In the genomic region with DNA sequence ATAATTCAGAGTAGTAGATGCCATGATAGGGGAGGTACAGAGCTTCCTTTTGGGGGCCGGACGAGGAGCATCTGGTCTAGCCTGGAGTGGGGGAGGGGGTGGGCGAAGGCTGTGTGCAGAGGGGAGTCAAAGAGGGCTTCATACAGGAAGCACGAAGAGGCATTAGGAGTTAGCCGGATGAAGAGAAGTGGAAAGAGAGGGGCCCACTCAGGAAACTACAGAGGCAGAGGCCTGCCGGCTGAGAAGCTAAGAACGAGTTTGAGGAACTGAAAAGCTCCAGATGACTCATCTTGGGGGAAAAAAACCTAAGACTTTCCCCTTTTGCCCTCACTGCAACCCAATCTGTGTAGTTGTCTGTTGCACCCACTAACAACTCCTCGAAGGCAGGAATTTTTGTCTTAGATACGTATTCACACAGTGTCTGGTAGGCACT, we compare ENCODE assay signal across 8 cellular contexts. TPM values are rescaled to one million over a fixed set of nuclear protein-coding genes. Genes with fewer than 3 reads are reported as not detected.
DNase-seq lines count a peak whose midpoint lies in the region; ATAC-seq and TF ChIP-seq lines count a peak whose summit lies in the region.

No MANE protein-coding gene starts in this region.

- H3K27me3 ChIP-seq in endodermal cell (ENCODE audit: control insufficient read depth, insufficient read depth, low read length, poor library complexity, severe bottlenecking) = no peaks in the 10 kb centered on the region
- peaks cover 0 to 5% of the 10 kb centered on the region in 2 donors for H3K27me3 ChIP-seq in muscle layer of colon (ENCODE audit: control insufficient read depth in 1 of 2, insufficient read depth in 2 of 2, low read length in 2 of 2)

- TF ChIP-seq CTCF in HFFc6 (IDR thresholded peaks at IDR 0.05) (no peak), endodermal cell (conservative IDR thresholded peaks at IDR 0.05) (no peak)

- H3K4me1 Mint-ChIP-seq in HFFc6 (ENCODE audit: low read depth) = peaks cover 36% of the 10 kb centered on the region
- H3K4me1 Mint-ChIP-seq in endodermal cell = peaks cover 25% of the 10 kb centered on the region
- peaks cover 32 to 55% of the 10 kb centered on the region in 2 donors for H3K4me1 Mint-ChIP-seq in stimulated activated naive B cell treated with anti-CD40 and anti-IgM and Interleukin-4, amounts not matched to agents 10 μg/mL and 1 μg/mL and 100 μg/mL, for 72 hours

- WGBS in endodermal cell (ENCODE audit: insufficient coverage in 1 of 2, insufficient read length in 1 of 2), 2 experiments = 1 to 3% methylated on average over 9 of the region's 9 CpGs

- peak overlapping the region; percentile 91 for H3K4me3 ChIP-seq in endodermal cell (ENCODE audit: low read length)
- H3K4me3 ChIP-seq in muscle layer of colon (ENCODE audit: low read depth in 1 of 2, low read length in 2 of 2) = peak overlapping the region; percentile 61 to 86

- H3K4me1 ChIP-seq in endodermal cell (ENCODE audit: control insufficient read depth, insufficient read depth, low read length) (peaks cover 5% of the 10 kb centered on the region), muscle layer of colon (ENCODE audit: insufficient read depth, low read length) (peaks cover 16% of the 10 kb centered on the region)

- DNase-seq in DMS153 (lab: John Stamatoyannopoulos, UW) (peak; percentile 33), DMS153 treated with DMSO at 0.1 percent for 48 hours (lab: John Stamatoyannopoulos, UW; ENCODE audit: unreplicated experiment) (no peak), HFFc6 (peak; percentile 77), NAMALWA (ENCODE audit: low spot score) (peak; percentile 96), endodermal cell (no peak)
- peak; percentile 58 to 61 for DNase-seq in activated CD4-positive, alpha-beta T cell treated with anti-CD3 and anti-CD28 coated beads for 4 hours
- DNase-seq in stimulated activated naive B cell treated with anti-CD40 and anti-IgM and Interleukin-4, amounts not matched to agents 10 μg/mL and 1 μg/mL and 100 μg/mL, for 72 hours = peak; percentile 83

- H3K27me3 Mint-ChIP-seq in HFFc6 (ENCODE audit: insufficient read depth) (peaks cover 1% of the 10 kb centered on the region), endodermal cell (ENCODE audit: insufficient read depth) (no peaks in the 10 kb centered on the region)
- no peaks in the 10 kb centered on the region for H3K27me3 Mint-ChIP-seq in stimulated activated naive B cell treated with anti-CD40 and anti-IgM and Interleukin-4, amounts not matched to agents 10 μg/mL and 1 μg/mL and 100 μg/mL, for 72 hours

- H3K9me3 Mint-ChIP-seq in HFFc6 (no peaks in the 10 kb centered on the region), endodermal cell (no peaks in the 10 kb centered on the region)
- peaks cover 0 to 1% of the 10 kb centered on the region in 2 donors for H3K9me3 Mint-ChIP-seq in stimulated activated naive B cell treated with anti-CD40 and anti-IgM and Interleukin-4, amounts not matched to agents 10 μg/mL and 1 μg/mL and 100 μg/mL, for 72 hours

- H3K9me3 ChIP-seq in endodermal cell (ENCODE audit: control insufficient read depth, low read length) (no peaks in the 10 kb centered on the region), muscle layer of colon (ENCODE audit: low read length) (no peaks in the 10 kb centered on the region)

- H3K9ac ChIP-seq in endodermal cell (ENCODE audit: extremely low read depth, low read length, poor library complexity, severe bottlenecking) = peak overlapping the region; percentile 66
- H3K9ac ChIP-seq in muscle layer of colon (ENCODE audit: low read length) = peak overlapping the region; percentile 87

- H3K27ac Mint-ChIP-seq in HFFc6 (peak overlapping the region; percentile 93), endodermal cell (peak overlapping the region; percentile 96)
- H3K27ac Mint-ChIP-seq in stimulated activated naive B cell treated with anti-CD40 and anti-IgM and Interleukin-4, amounts not matched to agents 10 μg/mL and 1 μg/mL and 100 μg/mL, for 72 hours = peak overlapping the region; percentile 96

- H3K27ac ChIP-seq in endodermal cell (ENCODE audit: low read depth, low read length) (peak overlapping the region; percentile 95), muscle layer of colon (ENCODE audit: low read depth, low read length) (peak overlapping the region; percentile 90)

- H3K4me3 Mint-ChIP-seq in HFFc6 = peak overlapping the region; percentile 97
- H3K4me3 Mint-ChIP-seq in endodermal cell = peak overlapping the region; percentile 97
- H3K4me3 Mint-ChIP-seq in stimulated activated naive B cell treated with anti-CD40 and anti-IgM and Interleukin-4, amounts not matched to agents 10 μg/mL and 1 μg/mL and 100 μg/mL, for 72 hours = peak overlapping the region; percentile 93 to 95

- ATAC-seq in stimulated activated naive B cell treated with anti-CD40 and anti-IgM and Interleukin-4, amounts not matched to agents 10 μg/mL and 1 μg/mL and 100 μg/mL, for 72 hours (replicated peaks) = peak; percentile 64

- peaks cover 20% of the 10 kb centered on the region for H3K36me3 ChIP-seq in endodermal cell (ENCODE audit: control insufficient read depth, insufficient read depth, low read length)
- H3K36me3 ChIP-seq in muscle layer of colon (ENCODE audit: insufficient read depth, low read length) = peaks cover 5% of the 10 kb centered on the region

- H3K36me3 Mint-ChIP-seq in HFFc6 (ENCODE audit: low read depth) (peaks cover 4% of the 10 kb centered on the region; the same call in 1 of the 2 replicates), endodermal cell (ENCODE audit: low read depth) (peaks cover 17% of the 10 kb centered on the region)
- H3K36me3 Mint-ChIP-seq in stimulated activated naive B cell treated with anti-CD40 and anti-IgM and Interleukin-4, amounts not matched to agents 10 μg/mL and 1 μg/mL and 100 μg/mL, for 72 hours = peaks cover 39 to 43% of the 10 kb centered on the region in 2 donors

RNA-seq across cellular contexts. Expression of a gene that starts 0.7 kb away (rescaled TPM):
- total RNA-seq in HFFc6 (2021; fragmentation: NEBNext Ultra II Directional; extraction: Animal tissue kit (Norgen Biotek cat#: 25700)) = 10 to 100 TPM; 38.0 to 51.7 (median 42.5) TPM
- total RNA-seq in endodermal cell = 10 to 100 TPM; 72.7 to 73.6 TPM
- polyA plus RNA-seq in endodermal cell (2013, experiment 1 of 2) = 57.4 TPM
- 50.6 TPM for polyA plus RNA-seq in endodermal cell (2013, experiment 2 of 2)

RNA-seq across cellular contexts. Expression of a gene that starts 14.1 kb away (rescaled TPM):
- total RNA-seq in HFFc6 (2021; fragmentation: NEBNext Ultra II Directional; extraction: Animal tissue kit (Norgen Biotek cat#: 25700)) = not detected
- not detected for total RNA-seq in endodermal cell
- not detected for polyA plus RNA-seq in endodermal cell (2013, experiment 1 of 2)
- polyA plus RNA-seq in endodermal cell (2013, experiment 2 of 2) = not detected

RNA-seq across cellular contexts. Expression of a gene that starts 30.6 kb away (rescaled TPM):
- under 1 TPM in 5 of 6 experiments, not detected in 1; 0.16 to 0.24 (median 0.20) TPM for total RNA-seq in HFFc6 (2021; fragmentation: NEBNext Ultra II Directional; extraction: Animal tissue kit (Norgen Biotek cat#: 25700))
- total RNA-seq in endodermal cell = under 1 TPM; 0.75 to 0.84 TPM
- 1.1 TPM for polyA plus RNA-seq in endodermal cell (2013, experiment 1 of 2)
- 1.1 TPM for polyA plus RNA-seq in endodermal cell (2013, experiment 2 of 2)

RNA-seq across cellular contexts. Expression of a gene that starts 49.0 kb away (rescaled TPM):
- total RNA-seq in HFFc6 (2021; fragmentation: NEBNext Ultra II Directional; extraction: Animal tissue kit (Norgen Biotek cat#: 25700)) = 10 to 100 TPM; 20.3 to 31.7 (median 22.4) TPM
- total RNA-seq in endodermal cell = 10 to 100 TPM; 17.2 to 21.4 TPM
- polyA plus RNA-seq in endodermal cell (2013, experiment 1 of 2) = 8.5 TPM
- polyA plus RNA-seq in endodermal cell (2013, experiment 2 of 2) = 7.7 TPM

RNA-seq across cellular contexts. Expression of a gene that starts 50.5 kb away (rescaled TPM):
- total RNA-seq in HFFc6 (2021; fragmentation: NEBNext Ultra II Directional; extraction: Animal tissue kit (Norgen Biotek cat#: 25700)) = 100 to 1,000 TPM in 4 of 6 experiments, 10 to 100 TPM in 2; 94.6 to 110 (median 105) TPM
- 100 to 1,000 TPM; 112 to 114 TPM for total RNA-seq in endodermal cell
- polyA plus RNA-seq in endodermal cell (2013, experiment 1 of 2) = 91.1 TPM
- 86.1 TPM for polyA plus RNA-seq in endodermal cell (2013, experiment 2 of 2)

Comparison
In these comparisons a context has a peak if more than half of its experiments do, and no peak if none do; other contexts are left out.
1. DNase-seq: peak in DMS153 (single experiment), HFFc6 (single experiment), NAMALWA (single experiment), activated CD4-positive, alpha-beta T cell treated with anti-CD3 and anti-CD28 coated beads for 4 hours (2 of 2) and stimulated activated naive B cell treated with anti-CD40 and anti-IgM and Interleukin-4, amounts not matched to agents 10 μg/mL and 1 μg/mL and 100 μg/mL, for 72 hours (single experiment); none in DMS153 treated with DMSO at 0.1 percent for 48 hours (single experiment) and endodermal cell (single experiment).
2. Peak in every context shown above with its lines, with median percentiles within 50 percentile points of each other: H3K27ac Mint-ChIP-seq and H3K4me3 Mint-ChIP-seq.